In the genomic region with DNA sequence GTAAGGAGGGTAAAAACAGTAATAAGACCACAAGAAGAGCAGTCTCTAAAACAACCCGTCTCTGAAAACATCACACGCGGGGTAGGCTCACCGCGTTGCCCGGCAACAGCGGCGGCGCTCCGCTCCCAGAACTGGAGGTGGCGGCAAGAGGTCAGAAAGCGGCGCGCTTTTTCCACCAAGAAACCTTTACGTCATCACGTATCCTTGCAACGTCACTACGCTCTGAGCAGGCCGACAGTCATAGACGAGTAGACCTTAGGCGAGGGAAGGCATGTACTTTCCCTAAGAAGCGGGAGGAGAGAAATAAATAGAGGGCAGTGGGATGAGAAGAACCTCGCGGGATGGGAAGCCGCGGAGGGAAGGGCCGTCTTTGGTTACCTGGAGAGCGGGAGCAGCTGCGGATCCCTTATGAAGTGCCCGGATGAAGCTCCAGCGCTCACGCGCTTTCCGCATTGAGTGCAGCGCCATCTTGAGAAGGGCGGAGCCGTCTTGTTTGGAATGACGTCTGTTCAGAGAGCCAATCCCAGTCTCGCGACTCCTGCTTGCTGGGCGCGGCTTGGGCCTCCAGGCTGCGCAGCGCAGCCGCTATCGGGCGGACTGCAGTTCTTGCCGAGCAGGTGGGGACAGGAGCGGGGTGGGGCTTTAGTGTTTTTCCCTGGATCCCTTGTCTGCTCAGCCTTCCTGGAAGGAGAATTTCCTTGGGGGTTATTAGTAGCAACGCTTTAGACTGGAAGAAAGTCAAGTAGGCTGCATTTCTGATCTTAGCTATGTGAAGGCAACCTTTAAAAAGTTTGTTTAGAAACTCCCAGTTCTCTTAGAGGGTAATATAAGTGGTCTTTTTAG, we compare ENCODE assay signal across 8 cellular contexts. TPM values are rescaled to one million over a fixed set of nuclear protein-coding genes. Genes with fewer than 3 reads are reported as not detected.
DNase-seq lines count a peak whose midpoint lies in the region; ATAC-seq, FAIRE-seq and TF ChIP-seq lines count a peak whose summit lies in the region.

A gene (minus strand): TSS at position 477 of the 843 bp plus-strand sequence. CDS start 9 bp downstream, at position 468.

- H3K4me3 Mint-ChIP-seq in activated T-helper 17 cell treated with anti-CD3 and anti-CD28 coated beads, Interleukin-2, amount 50 U/mL, for 72 hours: no peak within 1 kb of the TSS
- H3K4me3 Mint-ChIP-seq in natural killer cell: no peak within 1 kb of the TSS

- H3K4me3 ChIP-seq in fibroblast of pulmonary artery (replicated peaks; ENCODE audit: low read depth, low read length): peak within 1 kb of the TSS; percentile 66

- TF ChIP-seq POLR2A in H54 (IDR thresholded peaks at IDR 0.05; ENCODE audit: low read depth, low read length): peak; percentile 53; the same call in 1 of the 2 replicates

- no peaks in the 10 kb centered on the region for H3K27me3 Mint-ChIP-seq in activated T-helper 17 cell treated with anti-CD3 and anti-CD28 coated beads, Interleukin-2, amount 50 U/mL, for 72 hours
- H3K27me3 Mint-ChIP-seq in natural killer cell (ENCODE audit: low read depth in 2 of 2): no peaks in the 10 kb centered on the region

- POLR2A ChIA-PET in RWPE1 (lab: Yijun Ruan, JAX; ENCODE audit: low non-redundant PET): interaction anchor here (0.6 to 0.8 kb wide), 2 partner anchors 136 to 292 kb away, joined by 3 to 4 read pairs; no protein-coding TSS in a partner anchor

- H3K9me3 Mint-ChIP-seq in activated T-helper 17 cell treated with anti-CD3 and anti-CD28 coated beads, Interleukin-2, amount 50 U/mL, for 72 hours: no peaks in the 10 kb centered on the region
- no peaks in the 10 kb centered on the region for H3K9me3 Mint-ChIP-seq in natural killer cell

- no peak within 1 kb of the TSS for H3K27ac Mint-ChIP-seq in activated T-helper 17 cell treated with anti-CD3 and anti-CD28 coated beads, Interleukin-2, amount 50 U/mL, for 72 hours
- H3K27ac Mint-ChIP-seq in natural killer cell: no peak within 1 kb of the TSS

- DNase-seq in ELF-1 (ENCODE audit: low read depth, low spot score): peak; percentile 99
- DNase-seq in H54 (ENCODE audit: insufficient read length, low spot score): peak; percentile 88
- DNase-seq in LoVo (ENCODE audit: low spot score): peak; percentile 98
- peak; percentile 88 for DNase-seq in RWPE1 (ENCODE audit: low spot score)
- peak; percentile 99 for DNase-seq in fibroblast of pulmonary artery (ENCODE audit: low read depth)
- peak; percentile 88 for DNase-seq in natural killer cell
- peak; percentile 92 for DNase-seq in stimulated activated naive CD4-positive, alpha-beta T cell treated with Interleukin-2 at 50 U/mL for 16 hours (lab: John Stamatoyannopoulos, UW)

- FAIRE-seq in H54 (lab: Jason Lieb, UNC): peak; percentile 99

- peak within 1 kb of the TSS; percentile 94 for H3K27ac ChIP-seq in RWPE1

- intact Hi-C loops in natural killer cell (cut with micrococcal nuclease): loop anchor here (10.0 kb wide), 1 partner anchor 1216 kb away; a partner anchor contains a TSS

- H3K4me1 Mint-ChIP-seq in activated T-helper 17 cell treated with anti-CD3 and anti-CD28 coated beads, Interleukin-2, amount 50 U/mL, for 72 hours: peaks cover 21% of the 10 kb centered on the region
- H3K4me1 Mint-ChIP-seq in natural killer cell: no peaks in the 10 kb centered on the region

- peak; percentile 92 for ATAC-seq in activated T-helper 17 cell treated with anti-CD3 and anti-CD28 coated beads, Interleukin-2, amount 50 U/mL, for 72 hours (replicated peaks)
- peak; percentile 81 to 95 (median 83) for ATAC-seq in natural killer cell

- no peak for TF ChIP-seq CTCF in RWPE1 (conservative IDR thresholded peaks at IDR 0.05; ENCODE audit: low read depth)
- no peak for TF ChIP-seq CTCF in fibroblast of pulmonary artery (IDR thresholded peaks at IDR 0.05; ENCODE audit: low read length, missing control alignments)
- TF ChIP-seq CTCF in natural killer cell (IDR thresholded peaks at IDR 0.05): no peak

- CTCF ChIA-PET in RWPE1 (lab: Yijun Ruan, JAX): interaction anchor here (0.6 kb wide), 1 partner anchor 93 kb away, joined by 3 read pairs; no protein-coding TSS in a partner anchor

- peaks cover 28% of the 10 kb centered on the region for H3K36me3 Mint-ChIP-seq in activated T-helper 17 cell treated with anti-CD3 and anti-CD28 coated beads, Interleukin-2, amount 50 U/mL, for 72 hours (ENCODE audit: low read depth)
- H3K36me3 Mint-ChIP-seq in natural killer cell: no peaks in the 10 kb centered on the region

RNA-seq across cellular contexts. Expression of the gene that starts here (rescaled TPM):
- 10 to 100 TPM; 18.5 to 21.6 TPM for total RNA-seq in activated T-helper 17 cell treated with anti-CD3 and anti-CD28 coated beads, Interleukin-2, amount 50 U/mL, for 72 hours
- 10 to 100 TPM; 24.3 to 46.3 (median 41.0) TPM for total RNA-seq in natural killer cell

Comparison
In these comparisons a context has a peak if more than half of its experiments do, and no peak if none do; other contexts are left out.
1. Peak in every context shown above with its lines: DNase-seq, ATAC-seq, H3K4me3 ChIP-seq and H3K27ac ChIP-seq.